Comparison of ENCODE assay signal across 1 cellular context in the genomic region with DNA sequence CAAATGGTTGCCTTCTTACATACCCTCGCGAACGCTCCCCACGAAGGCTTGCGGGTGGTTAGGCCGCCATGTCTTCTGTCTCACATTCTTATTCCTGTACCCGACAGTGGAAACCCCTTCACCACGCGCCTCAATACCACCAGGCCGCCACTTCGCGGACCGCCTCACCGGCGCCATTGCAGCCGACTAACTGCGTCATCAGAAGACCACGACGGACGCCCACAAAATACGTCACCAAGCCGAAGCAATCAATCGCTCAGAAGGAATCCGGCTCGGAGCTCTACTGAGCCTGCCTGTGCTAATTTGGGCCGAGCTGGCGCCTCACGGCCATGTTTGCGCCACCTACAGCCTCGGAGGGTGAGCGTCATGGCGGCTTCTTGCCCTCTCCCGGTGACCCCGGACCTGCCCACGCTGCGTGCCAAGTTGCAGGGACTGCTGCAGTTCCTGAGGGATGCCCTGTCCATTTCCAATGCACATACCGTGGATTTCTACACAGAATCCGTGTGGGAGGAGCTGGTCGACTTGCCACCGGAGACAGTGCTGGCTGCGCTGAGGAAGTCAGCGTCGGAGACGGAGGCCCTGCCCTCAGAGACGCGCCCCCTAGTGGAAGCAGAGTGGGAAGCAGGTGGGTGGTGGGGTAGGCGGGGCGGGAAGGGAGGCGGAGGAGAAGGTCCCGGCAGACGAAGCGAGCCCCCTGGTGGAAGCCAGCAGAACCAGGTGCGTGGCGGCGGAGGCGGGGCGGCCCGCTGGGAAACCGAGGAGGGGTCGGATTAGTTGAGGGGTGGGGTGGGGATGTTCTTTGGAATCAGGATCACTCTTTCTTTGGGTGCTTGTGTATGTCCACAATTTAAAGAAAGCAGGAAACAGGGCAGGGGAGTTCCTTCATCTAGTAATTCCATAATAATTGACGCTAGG.
TF ChIP-seq lines count a peak whose summit lies in the region.

A gene with protein sequence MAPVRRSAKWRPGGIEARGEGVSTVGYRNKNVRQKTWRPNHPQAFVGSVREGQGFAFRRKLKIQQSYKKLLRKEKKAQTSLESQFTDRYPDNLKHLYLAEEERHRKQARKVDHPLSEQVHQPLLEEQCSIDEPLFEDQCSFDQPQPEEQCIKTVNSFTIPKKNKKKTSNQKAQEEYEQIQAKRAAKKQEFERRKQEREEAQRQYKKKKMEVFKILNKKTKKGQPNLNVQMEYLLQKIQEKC (minus strand): TSS at position 188 of the 915 bp plus-strand sequence. CDS start 11 bp downstream, at position 177.
A gene with protein sequence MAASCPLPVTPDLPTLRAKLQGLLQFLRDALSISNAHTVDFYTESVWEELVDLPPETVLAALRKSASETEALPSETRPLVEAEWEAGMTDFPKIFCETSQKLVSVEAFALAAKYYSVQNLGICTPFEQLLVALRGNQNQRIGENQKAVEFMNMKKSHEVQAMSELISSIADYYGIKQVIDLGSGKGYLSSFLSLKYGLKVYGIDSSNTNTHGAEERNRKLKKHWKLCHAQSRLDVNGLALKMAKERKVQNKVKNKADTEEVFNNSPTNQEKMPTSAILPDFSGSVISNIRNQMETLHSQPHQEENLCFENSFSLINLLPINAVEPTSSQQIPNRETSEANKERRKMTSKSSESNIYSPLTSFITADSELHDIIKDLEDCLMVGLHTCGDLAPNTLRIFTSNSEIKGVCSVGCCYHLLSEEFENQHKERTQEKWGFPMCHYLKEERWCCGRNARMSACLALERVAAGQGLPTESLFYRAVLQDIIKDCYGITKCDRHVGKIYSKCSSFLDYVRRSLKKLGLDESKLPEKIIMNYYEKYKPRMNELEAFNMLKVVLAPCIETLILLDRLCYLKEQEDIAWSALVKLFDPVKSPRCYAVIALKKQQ (plus strand): TSS at position 330 of the 915 bp plus-strand sequence. CDS start 37 bp downstream, at position 367.

TF ChIP-seq in K562, 482 proteins besides CTCF, POLR2A, EP300 and RAD21 (continued from another document and continues in another):
- TF ChIP-seq, protein P1, sequence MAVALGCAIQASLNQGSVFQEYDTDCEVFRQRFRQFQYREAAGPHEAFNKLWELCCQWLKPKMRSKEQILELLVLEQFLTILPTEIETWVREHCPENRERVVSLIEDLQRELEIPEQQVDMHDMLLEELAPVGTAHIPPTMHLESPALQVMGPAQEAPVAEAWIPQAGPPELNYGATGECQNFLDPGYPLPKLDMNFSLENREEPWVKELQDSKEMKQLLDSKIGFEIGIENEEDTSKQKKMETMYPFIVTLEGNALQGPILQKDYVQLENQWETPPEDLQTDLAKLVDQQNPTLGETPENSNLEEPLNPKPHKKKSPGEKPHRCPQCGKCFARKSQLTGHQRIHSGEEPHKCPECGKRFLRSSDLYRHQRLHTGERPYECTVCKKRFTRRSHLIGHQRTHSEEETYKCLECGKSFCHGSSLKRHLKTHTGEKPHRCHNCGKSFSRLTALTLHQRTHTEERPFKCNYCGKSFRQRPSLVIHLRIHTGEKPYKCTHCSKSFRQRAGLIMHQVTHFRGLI (CRISPR knock-in tag; IDR thresholded peaks at IDR 0.05): no peak
- TF ChIP-seq FOXJ2 (tag; IDR thresholded peaks at IDR 0.05): no peak
- peak; percentile 65 for TF ChIP-seq GABPA (tag; conservative IDR thresholded peaks at IDR 0.05; ENCODE audit: low read depth)
- no peak for TF ChIP-seq STAT5B (CRISPR knock-in tag; IDR thresholded peaks at IDR 0.05)
- TF ChIP-seq, protein P2, sequence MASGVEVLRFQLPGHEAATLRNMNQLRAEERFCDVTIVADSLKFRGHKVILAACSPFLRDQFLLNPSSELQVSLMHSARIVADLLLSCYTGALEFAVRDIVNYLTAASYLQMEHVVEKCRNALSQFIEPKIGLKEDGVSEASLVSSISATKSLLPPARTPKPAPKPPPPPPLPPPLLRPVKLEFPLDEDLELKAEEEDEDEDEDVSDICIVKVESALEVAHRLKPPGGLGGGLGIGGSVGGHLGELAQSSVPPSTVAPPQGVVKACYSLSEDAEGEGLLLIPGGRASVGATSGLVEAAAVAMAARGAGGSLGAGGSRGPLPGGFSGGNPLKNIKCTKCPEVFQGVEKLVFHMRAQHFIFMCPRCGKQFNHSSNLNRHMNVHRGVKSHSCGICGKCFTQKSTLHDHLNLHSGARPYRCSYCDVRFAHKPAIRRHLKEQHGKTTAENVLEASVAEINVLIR (CRISPR knock-in tag; IDR thresholded peaks at IDR 0.05): peak; percentile 99
- TF ChIP-seq, protein P3, sequence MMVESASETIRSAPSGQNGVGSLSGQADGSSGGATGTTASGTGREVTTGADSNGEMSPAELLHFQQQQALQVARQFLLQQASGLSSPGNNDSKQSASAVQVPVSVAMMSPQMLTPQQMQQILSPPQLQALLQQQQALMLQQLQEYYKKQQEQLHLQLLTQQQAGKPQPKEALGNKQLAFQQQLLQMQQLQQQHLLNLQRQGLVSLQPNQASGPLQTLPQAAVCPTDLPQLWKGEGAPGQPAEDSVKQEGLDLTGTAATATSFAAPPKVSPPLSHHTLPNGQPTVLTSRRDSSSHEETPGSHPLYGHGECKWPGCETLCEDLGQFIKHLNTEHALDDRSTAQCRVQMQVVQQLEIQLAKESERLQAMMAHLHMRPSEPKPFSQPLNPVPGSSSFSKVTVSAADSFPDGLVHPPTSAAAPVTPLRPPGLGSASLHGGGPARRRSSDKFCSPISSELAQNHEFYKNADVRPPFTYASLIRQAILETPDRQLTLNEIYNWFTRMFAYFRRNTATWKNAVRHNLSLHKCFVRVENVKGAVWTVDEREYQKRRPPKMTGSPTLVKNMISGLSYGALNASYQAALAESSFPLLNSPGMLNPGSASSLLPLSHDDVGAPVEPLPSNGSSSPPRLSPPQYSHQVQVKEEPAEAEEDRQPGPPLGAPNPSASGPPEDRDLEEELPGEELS (CRISPR knock-in tag; IDR thresholded peaks at IDR 0.05; ENCODE audit: borderline replicate concordance): no peak
- TF ChIP-seq, protein P4, sequence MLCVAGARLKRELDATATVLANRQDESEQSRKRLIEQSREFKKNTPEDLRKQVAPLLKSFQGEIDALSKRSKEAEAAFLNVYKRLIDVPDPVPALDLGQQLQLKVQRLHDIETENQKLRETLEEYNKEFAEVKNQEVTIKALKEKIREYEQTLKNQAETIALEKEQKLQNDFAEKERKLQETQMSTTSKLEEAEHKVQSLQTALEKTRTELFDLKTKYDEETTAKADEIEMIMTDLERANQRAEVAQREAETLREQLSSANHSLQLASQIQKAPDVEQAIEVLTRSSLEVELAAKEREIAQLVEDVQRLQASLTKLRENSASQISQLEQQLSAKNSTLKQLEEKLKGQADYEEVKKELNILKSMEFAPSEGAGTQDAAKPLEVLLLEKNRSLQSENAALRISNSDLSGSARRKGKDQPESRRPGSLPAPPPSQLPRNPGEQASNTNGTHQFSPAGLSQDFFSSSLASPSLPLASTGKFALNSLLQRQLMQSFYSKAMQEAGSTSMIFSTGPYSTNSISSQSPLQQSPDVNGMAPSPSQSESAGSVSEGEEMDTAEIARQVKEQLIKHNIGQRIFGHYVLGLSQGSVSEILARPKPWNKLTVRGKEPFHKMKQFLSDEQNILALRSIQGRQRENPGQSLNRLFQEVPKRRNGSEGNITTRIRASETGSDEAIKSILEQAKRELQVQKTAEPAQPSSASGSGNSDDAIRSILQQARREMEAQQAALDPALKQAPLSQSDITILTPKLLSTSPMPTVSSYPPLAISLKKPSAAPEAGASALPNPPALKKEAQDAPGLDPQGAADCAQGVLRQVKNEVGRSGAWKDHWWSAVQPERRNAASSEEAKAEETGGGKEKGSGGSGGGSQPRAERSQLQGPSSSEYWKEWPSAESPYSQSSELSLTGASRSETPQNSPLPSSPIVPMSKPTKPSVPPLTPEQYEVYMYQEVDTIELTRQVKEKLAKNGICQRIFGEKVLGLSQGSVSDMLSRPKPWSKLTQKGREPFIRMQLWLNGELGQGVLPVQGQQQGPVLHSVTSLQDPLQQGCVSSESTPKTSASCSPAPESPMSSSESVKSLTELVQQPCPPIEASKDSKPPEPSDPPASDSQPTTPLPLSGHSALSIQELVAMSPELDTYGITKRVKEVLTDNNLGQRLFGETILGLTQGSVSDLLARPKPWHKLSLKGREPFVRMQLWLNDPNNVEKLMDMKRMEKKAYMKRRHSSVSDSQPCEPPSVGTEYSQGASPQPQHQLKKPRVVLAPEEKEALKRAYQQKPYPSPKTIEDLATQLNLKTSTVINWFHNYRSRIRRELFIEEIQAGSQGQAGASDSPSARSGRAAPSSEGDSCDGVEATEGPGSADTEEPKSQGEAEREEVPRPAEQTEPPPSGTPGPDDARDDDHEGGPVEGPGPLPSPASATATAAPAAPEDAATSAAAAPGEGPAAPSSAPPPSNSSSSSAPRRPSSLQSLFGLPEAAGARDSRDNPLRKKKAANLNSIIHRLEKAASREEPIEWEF (CRISPR knock-in tag; IDR thresholded peaks at IDR 0.05): no peak
- TF ChIP-seq NUFIP1 (IDR thresholded peaks at IDR 0.05; ENCODE audit: partially characterized antibody): no peak
- TF ChIP-seq SMAD1 (IDR thresholded peaks at IDR 0.05; ENCODE audit: low read depth, low read length, partially characterized antibody): peak; percentile 68
- TF ChIP-seq, protein P5, sequence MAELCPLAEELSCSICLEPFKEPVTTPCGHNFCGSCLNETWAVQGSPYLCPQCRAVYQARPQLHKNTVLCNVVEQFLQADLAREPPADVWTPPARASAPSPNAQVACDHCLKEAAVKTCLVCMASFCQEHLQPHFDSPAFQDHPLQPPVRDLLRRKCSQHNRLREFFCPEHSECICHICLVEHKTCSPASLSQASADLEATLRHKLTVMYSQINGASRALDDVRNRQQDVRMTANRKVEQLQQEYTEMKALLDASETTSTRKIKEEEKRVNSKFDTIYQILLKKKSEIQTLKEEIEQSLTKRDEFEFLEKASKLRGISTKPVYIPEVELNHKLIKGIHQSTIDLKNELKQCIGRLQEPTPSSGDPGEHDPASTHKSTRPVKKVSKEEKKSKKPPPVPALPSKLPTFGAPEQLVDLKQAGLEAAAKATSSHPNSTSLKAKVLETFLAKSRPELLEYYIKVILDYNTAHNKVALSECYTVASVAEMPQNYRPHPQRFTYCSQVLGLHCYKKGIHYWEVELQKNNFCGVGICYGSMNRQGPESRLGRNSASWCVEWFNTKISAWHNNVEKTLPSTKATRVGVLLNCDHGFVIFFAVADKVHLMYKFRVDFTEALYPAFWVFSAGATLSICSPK (IDR thresholded peaks at IDR 0.05; ENCODE audit: borderline replicate concordance): no peak
- TF ChIP-seq CBX3 (IDR thresholded peaks at IDR 0.05; ENCODE audit: borderline replicate concordance in 1 of 2, low read length in 2 of 2): peak in 1 of 2 experiments; percentile 68; a peak in 1 of 3 replicates
- no peak for TF ChIP-seq HDGF (IDR thresholded peaks at IDR 0.05)
- TF ChIP-seq FOXJ3 (CRISPR knock-in tag; IDR thresholded peaks at IDR 0.05): no peak
- TF ChIP-seq KDM4B (IDR thresholded peaks at IDR 0.05; ENCODE audit: borderline replicate concordance in 2 of 2, low read depth in 1 of 2): peak in 1 of 2 experiments; percentile 65; a peak in 1 of 4 replicates
- TF ChIP-seq SMARCA5 (IDR thresholded peaks at IDR 0.05): peak; percentile 95
- TF ChIP-seq GTF2A2 (tag; IDR thresholded peaks at IDR 0.05): no peak
- TF ChIP-seq ELF4 (CRISPR knock-in tag; IDR thresholded peaks at IDR 0.05): 0 out of 2 replicates have a peak, but pooled peaks have one; percentile 19
- no peak for TF ChIP-seq ZNF444 (CRISPR knock-in tag; IDR thresholded peaks at IDR 0.05)
- TF ChIP-seq, protein P6, sequence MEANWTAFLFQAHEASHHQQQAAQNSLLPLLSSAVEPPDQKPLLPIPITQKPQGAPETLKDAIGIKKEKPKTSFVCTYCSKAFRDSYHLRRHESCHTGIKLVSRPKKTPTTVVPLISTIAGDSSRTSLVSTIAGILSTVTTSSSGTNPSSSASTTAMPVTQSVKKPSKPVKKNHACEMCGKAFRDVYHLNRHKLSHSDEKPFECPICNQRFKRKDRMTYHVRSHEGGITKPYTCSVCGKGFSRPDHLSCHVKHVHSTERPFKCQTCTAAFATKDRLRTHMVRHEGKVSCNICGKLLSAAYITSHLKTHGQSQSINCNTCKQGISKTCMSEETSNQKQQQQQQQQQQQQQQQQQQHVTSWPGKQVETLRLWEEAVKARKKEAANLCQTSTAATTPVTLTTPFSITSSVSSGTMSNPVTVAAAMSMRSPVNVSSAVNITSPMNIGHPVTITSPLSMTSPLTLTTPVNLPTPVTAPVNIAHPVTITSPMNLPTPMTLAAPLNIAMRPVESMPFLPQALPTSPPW (CRISPR knock-in tag; IDR thresholded peaks at IDR 0.05): peak; percentile 81
- no peak for TF ChIP-seq ZFPM2 (CRISPR knock-in tag; IDR thresholded peaks at IDR 0.05)
- peak; percentile 90 for TF ChIP-seq BRD4 (IDR thresholded peaks at IDR 0.05)
- TF ChIP-seq, protein P7, sequence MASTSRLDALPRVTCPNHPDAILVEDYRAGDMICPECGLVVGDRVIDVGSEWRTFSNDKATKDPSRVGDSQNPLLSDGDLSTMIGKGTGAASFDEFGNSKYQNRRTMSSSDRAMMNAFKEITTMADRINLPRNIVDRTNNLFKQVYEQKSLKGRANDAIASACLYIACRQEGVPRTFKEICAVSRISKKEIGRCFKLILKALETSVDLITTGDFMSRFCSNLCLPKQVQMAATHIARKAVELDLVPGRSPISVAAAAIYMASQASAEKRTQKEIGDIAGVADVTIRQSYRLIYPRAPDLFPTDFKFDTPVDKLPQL (IDR thresholded peaks at IDR 0.05; ENCODE audit: extremely low read depth, insufficient read length): no peak
- TF ChIP-seq, protein P8, sequence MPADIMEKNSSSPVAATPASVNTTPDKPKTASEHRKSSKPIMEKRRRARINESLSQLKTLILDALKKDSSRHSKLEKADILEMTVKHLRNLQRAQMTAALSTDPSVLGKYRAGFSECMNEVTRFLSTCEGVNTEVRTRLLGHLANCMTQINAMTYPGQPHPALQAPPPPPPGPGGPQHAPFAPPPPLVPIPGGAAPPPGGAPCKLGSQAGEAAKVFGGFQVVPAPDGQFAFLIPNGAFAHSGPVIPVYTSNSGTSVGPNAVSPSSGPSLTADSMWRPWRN (IDR thresholded peaks at IDR 0.05; ENCODE audit: low read depth): no peak
- no peak for TF ChIP-seq FOXA1 (IDR thresholded peaks at IDR 0.05; ENCODE audit: borderline replicate concordance)
- TF ChIP-seq TAL1 (IDR thresholded peaks at IDR 0.05): no peak
- TF ChIP-seq EZH2 (IDR thresholded peaks at IDR 0.05; ENCODE audit: borderline replicate concordance, low read depth, low read length): no peak
- no peak for TF ChIP-seq CHCHD3 (CRISPR knock-in tag; IDR thresholded peaks at IDR 0.05)
- TF ChIP-seq GATAD2B (IDR thresholded peaks at IDR 0.05; ENCODE audit: borderline replicate concordance): no peak
- TF ChIP-seq SOX6 (IDR thresholded peaks at IDR 0.05): peak; percentile 63
- TF ChIP-seq SMARCA4 (IDR thresholded peaks at IDR 0.05): peak; percentile 73
- peak; percentile 95 for TF ChIP-seq ZFX (CRISPR knock-in tag; IDR thresholded peaks at IDR 0.05)
- no peak for TF ChIP-seq ZNF347 (CRISPR knock-in tag; IDR thresholded peaks at IDR 0.05; ENCODE audit: low read depth)
- TF ChIP-seq, protein P9, sequence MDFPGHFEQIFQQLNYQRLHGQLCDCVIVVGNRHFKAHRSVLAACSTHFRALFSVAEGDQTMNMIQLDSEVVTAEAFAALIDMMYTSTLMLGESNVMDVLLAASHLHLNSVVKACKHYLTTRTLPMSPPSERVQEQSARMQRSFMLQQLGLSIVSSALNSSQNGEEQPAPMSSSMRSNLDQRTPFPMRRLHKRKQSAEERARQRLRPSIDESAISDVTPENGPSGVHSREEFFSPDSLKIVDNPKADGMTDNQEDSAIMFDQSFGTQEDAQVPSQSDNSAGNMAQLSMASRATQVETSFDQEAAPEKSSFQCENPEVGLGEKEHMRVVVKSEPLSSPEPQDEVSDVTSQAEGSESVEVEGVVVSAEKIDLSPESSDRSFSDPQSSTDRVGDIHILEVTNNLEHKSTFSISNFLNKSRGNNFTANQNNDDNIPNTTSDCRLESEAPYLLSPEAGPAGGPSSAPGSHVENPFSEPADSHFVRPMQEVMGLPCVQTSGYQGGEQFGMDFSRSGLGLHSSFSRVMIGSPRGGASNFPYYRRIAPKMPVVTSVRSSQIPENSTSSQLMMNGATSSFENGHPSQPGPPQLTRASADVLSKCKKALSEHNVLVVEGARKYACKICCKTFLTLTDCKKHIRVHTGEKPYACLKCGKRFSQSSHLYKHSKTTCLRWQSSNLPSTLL (IDR thresholded peaks at IDR 0.05): no peak
- no peak for TF ChIP-seq PCBP2 (IDR thresholded peaks at IDR 0.05; ENCODE audit: low read depth, low read length, poor library complexity, severe bottlenecking)
